13 cellular contexts compared by ENCODE assay signal in genomic region chr20:3753501-3754257, GRCh38. TPM values are rescaled to one million over a fixed set of nuclear protein-coding genes. Genes with fewer than 3 reads are reported as not detected.
DNase-seq lines count a peak whose midpoint lies in the region; ATAC-seq and TF ChIP-seq lines count a peak whose summit lies in the region.
"Had no signal": no experiment of that assay in that cellular context is flagged by ENCODE, and none has a peak within 500 bp of the region (broad histone marks: within the 10 kb centered on the region; RNA-seq: fewer than 3 reads in every experiment).

No MANE protein-coding gene starts in this region.

- H3K4me1 Mint-ChIP-seq in CD4-positive, alpha-beta T cell (ENCODE audit: low read depth): peaks cover 14% of the 10 kb centered on the region
- peaks cover 17% of the 10 kb centered on the region for H3K4me1 Mint-ChIP-seq in neural crest cell

- TF ChIP-seq POLR2A in ovary (IDR thresholded peaks at IDR 0.05): no peak

- H3K9me3 ChIP-seq in CD4-positive, alpha-beta T cell (ENCODE audit: control insufficient read depth, low read length): no peaks in the 10 kb centered on the region
- no peaks in the 10 kb centered on the region for H3K9me3 ChIP-seq in adipocyte (ENCODE audit: control insufficient read depth, low read length)
- no peaks in the 10 kb centered on the region for H3K9me3 ChIP-seq in ovary
- H3K9me3 ChIP-seq: left lung, testis had no signal

- no peak for TF ChIP-seq CTCF in CD4-positive, alpha-beta T cell (IDR thresholded peaks at IDR 0.05)
- TF ChIP-seq CTCF in neural crest cell (conservative IDR thresholded peaks at IDR 0.05) (no peak), ovary (IDR thresholded peaks at IDR 0.05) (no peak)

- CTCF ChIA-PET in CD4-positive, alpha-beta T cell (lab: Charles Lee): interaction anchor here (0.6 to 3.5 kb wide), 8 partner anchors 14 to 101 kb away, joined by 3 to 25 read pairs (median 4); partner anchors contain the start of genes ADISSP, AP5S1, CENPB and SPEF1

- POLR2A ChIA-PET in CD4-positive, alpha-beta T cell (lab: Charles Lee): interaction anchor here (0.7 to 3.4 kb wide), 5 partner anchors 12 to 101 kb away, joined by 3 to 17 read pairs (median 3); partner anchors contain the start of genes ADISSP and AP5S1

- H3K27ac Mint-ChIP-seq in CD4-positive, alpha-beta T cell: peak overlapping the region; percentile 70
- no peak overlapping the region for H3K27ac Mint-ChIP-seq in neural crest cell (ENCODE audit: unreplicated experiment)

- H3K27ac ChIP-seq in CD4-positive, alpha-beta T cell (ENCODE audit: low read depth, low read length): no peak overlapping the region
- H3K27ac ChIP-seq in ovary: no peak overlapping the region
- H3K27ac ChIP-seq: HL-60, left lung, testis, WERI-Rb-1 had no signal

- no peak for DNase-seq in CD4-positive, alpha-beta T cell
- DNase-seq in adipocyte (ENCODE audit: low read depth): no peak
- DNase-seq in neural crest cell (ENCODE audit: low read depth, low spot score): no peak
- DNase-seq in ovary: no peak
- no peak for DNase-seq in occipital lobe (lab: John Stamatoyannopoulos, UW)
- DNase-seq: cerebellar nuclear complex, left lung had no signal

- peak overlapping the region; percentile 34 for H3K9ac ChIP-seq in adipocyte (ENCODE audit: low read length)

- peaks cover 22% of the 10 kb centered on the region for H3K36me3 Mint-ChIP-seq in CD4-positive, alpha-beta T cell (ENCODE audit: low read depth)
- H3K36me3 Mint-ChIP-seq in neural crest cell (ENCODE audit: low read depth): peaks cover 15% of the 10 kb centered on the region

- H3K27me3 ChIP-seq in CD4-positive, alpha-beta T cell (ENCODE audit: control insufficient read depth, insufficient read depth, low read length): peaks cover 3% of the 10 kb centered on the region
- H3K27me3 ChIP-seq in adipocyte (replicated peaks; ENCODE audit: control insufficient read depth, insufficient read depth, low read length) (no peaks in the 10 kb centered on the region), ovary (no peaks in the 10 kb centered on the region)
- H3K27me3 ChIP-seq: testis had no signal

- WGBS in ovary, 3 donors: 68 to 77% (median 70%) methylated on average over 25 to 26 of the region's 26 CpGs

- H3K4me1 ChIP-seq in adipocyte (ENCODE audit: control insufficient read depth, insufficient read depth, low read length) (peaks cover 25% of the 10 kb centered on the region), ovary (ENCODE audit: insufficient read depth) (no peaks in the 10 kb centered on the region)
- H3K4me1 ChIP-seq: testis had no signal

- no peak overlapping the region for H3K4me3 Mint-ChIP-seq in CD4-positive, alpha-beta T cell
- H3K4me3 Mint-ChIP-seq in neural crest cell: peak overlapping the region; percentile 54

- no peak for ATAC-seq in CD4-positive, alpha-beta T cell (ENCODE audit: poor library complexity)
- ATAC-seq in GM21723 (IDR thresholded peaks at IDR 0.05; ENCODE audit: unreplicated experiment): no peak

- peaks cover 9% of the 10 kb centered on the region for H3K36me3 ChIP-seq in adipocyte (ENCODE audit: control insufficient read depth, insufficient read depth, low read length, severe bottlenecking)
- H3K36me3 ChIP-seq in ovary: no peaks in the 10 kb centered on the region

- intact Hi-C loops in CD4-positive, alpha-beta T cell (cut with DNase I, micrococcal nuclease): loop anchor here (1.0 to 5.0 kb wide), 6 partner anchors 15 to 331 kb away; partner anchors contain the start of genes AP5S1 (in 1 of the 2) and RNF24 (in 1 of the 2)
- intact Hi-C loops in ovary (cut with DNase I): no loop called here

- no peak overlapping the region for H3K4me3 ChIP-seq in adipocyte (ENCODE audit: low read length)
- no peak overlapping the region for H3K4me3 ChIP-seq in ovary
- H3K4me3 ChIP-seq: left lung, testis had no signal

- no peaks in the 10 kb centered on the region for H3K27me3 Mint-ChIP-seq in CD4-positive, alpha-beta T cell
- H3K27me3 Mint-ChIP-seq in neural crest cell (ENCODE audit: low read depth): peaks cover 37% of the 10 kb centered on the region

- no peak for TF ChIP-seq EP300 in ovary (IDR thresholded peaks at IDR 0.05)

- no peaks in the 10 kb centered on the region for H3K9me3 Mint-ChIP-seq in CD4-positive, alpha-beta T cell
- H3K9me3 Mint-ChIP-seq in neural crest cell: no peaks in the 10 kb centered on the region

RNA-seq across cellular contexts. Expression of gene ADISSP, which starts 13.9 kb away (rescaled TPM):
- 10 to 100 TPM; 11.2 to 11.6 TPM for total RNA-seq in CD4-positive, alpha-beta T cell
- total RNA-seq in neural crest cell (86.0 and 93.0 TPM in 2 replicates), ovary (100 to 1,000 TPM in 1 of 7 donors, 10 to 100 TPM in 6; 24.6 to 124 (median 69.1) TPM), occipital lobe (18.9 TPM)
- 100 to 1,000 TPM in 1 of 2 donors, 10 to 100 TPM in 1; 11.5 to 103 TPM for polyA plus RNA-seq in ovary

RNA-seq across cellular contexts. Expression of gene HSPA12B, which starts 21.2 kb away (rescaled TPM):
- under 1 TPM in 1 of 2 experiments, not detected in 1; 0.08 TPM for total RNA-seq in CD4-positive, alpha-beta T cell
- total RNA-seq in neural crest cell: 1.1 and 1.3 TPM in 2 replicates
- 10 to 100 TPM in 3 of 7 donors, 1 to 10 TPM in 4; 5.9 to 22.8 (median 7.4) TPM for total RNA-seq in ovary
- polyA plus RNA-seq in ovary: 10 to 100 TPM in 1 of 2 donors, 1 to 10 TPM in 1; 4.6 to 14.3 TPM
- total RNA-seq in occipital lobe: 1.7 TPM

RNA-seq across cellular contexts. Expression of gene SPEF1, which starts 27.6 kb away (rescaled TPM):
- not detected for total RNA-seq in CD4-positive, alpha-beta T cell
- 0.54 and 0.55 TPM in 2 replicates for total RNA-seq in neural crest cell
- total RNA-seq in ovary: 10 to 100 TPM in 1 of 7 donors, 1 to 10 TPM in 2, under 1 TPM in 2, not detected in 2; 0.43 to 27.9 (median 1.4) TPM
- under 1 TPM in 1 of 2 donors, not detected in 1; 0.54 TPM for polyA plus RNA-seq in ovary
- total RNA-seq in occipital lobe: 0.16 TPM
- total RNA-seq: Daoy had no signal

RNA-seq across cellular contexts. Expression of gene CENPB, which starts 32.9 kb away (rescaled TPM):
- total RNA-seq in CD4-positive, alpha-beta T cell: 10 to 100 TPM; 25.1 to 25.3 TPM
- total RNA-seq in neural crest cell (82.1 and 83.6 TPM in 2 replicates), ovary (100 to 1,000 TPM in 2 of 7 donors, 10 to 100 TPM in 5; 43.8 to 119 (median 97.8) TPM), occipital lobe (55.4 TPM)
- 10 to 100 TPM; 15.4 to 67.1 TPM for polyA plus RNA-seq in ovary

RNA-seq across cellular contexts. Expression of gene SIGLEC1, which starts 41.3 kb away (rescaled TPM):
- total RNA-seq in CD4-positive, alpha-beta T cell: under 1 TPM; 0.08 to 0.11 TPM
- not detected in 2 replicates for total RNA-seq in neural crest cell
- 1 to 10 TPM in 5 of 7 donors, under 1 TPM in 2; 0.48 to 9.1 (median 1.7) TPM for total RNA-seq in ovary
- 10 to 100 TPM in 1 of 2 donors, 1 to 10 TPM in 1; 3.3 to 11.5 TPM for polyA plus RNA-seq in ovary
- 0.16 TPM for total RNA-seq in occipital lobe
- total RNA-seq: Daoy, SK-MEL-5 had no signal

Comparison
In these comparisons a context has a peak if more than half of its experiments do, and no peak if none do; other contexts are left out.
1. intact Hi-C loops: an anchor here in CD4-positive, alpha-beta T cell (1.0 to 5.0 kb wide); none called in ovary.